Comparison of ENCODE assay signal across 1 cellular context in genomic region chr20:41094656-41095055, GRCh38.
TF ChIP-seq lines count a peak whose summit lies in the region.

No MANE protein-coding gene starts in this region.

TF ChIP-seq in A549, 52 proteins besides CTCF, POLR2A, EP300 and RAD21 (continued from another document):
- TF ChIP-seq KDM1A (IDR thresholded peaks at IDR 0.05; ENCODE audit: low read depth) = no peak
- TF ChIP-seq MYC (IDR thresholded peaks at IDR 0.05; ENCODE audit: borderline replicate concordance, low read length) = no peak
- no peak for TF ChIP-seq CHD4 (IDR thresholded peaks at IDR 0.05; ENCODE audit: borderline replicate concordance)
- TF ChIP-seq HOXB13 (CRISPR knock-in tag; IDR thresholded peaks at IDR 0.05; ENCODE audit: low read depth) = no peak
- TF ChIP-seq HOXA7 (CRISPR knock-in tag; IDR thresholded peaks at IDR 0.05) = no peak
- no peak for TF ChIP-seq NFE2L2 (conservative IDR thresholded peaks at IDR 0.05; ENCODE audit: low read length)
- no peak for TF ChIP-seq SMC3 (IDR thresholded peaks at IDR 0.05)
- TF ChIP-seq RARB (CRISPR knock-in tag; IDR thresholded peaks at IDR 0.05) = no peak
- TF ChIP-seq JUNB (IDR thresholded peaks at IDR 0.05) = no peak
- no peak for TF ChIP-seq CBX8 (IDR thresholded peaks at IDR 0.05)
- TF ChIP-seq HOXB5 (CRISPR knock-in tag; IDR thresholded peaks at IDR 0.05) = no peak
